Comparison of ENCODE assay signal across 12 cellular contexts in genomic region chr13:33110386-33110712, GRCh38.
DNase-seq lines count a peak whose midpoint lies in the region; ATAC-seq and TF ChIP-seq lines count a peak whose summit lies in the region.
"Had no signal": no experiment of that assay in that cellular context is flagged by ENCODE, and none has a peak within 500 bp of the region (broad histone marks: within the 10 kb centered on the region; RNA-seq: fewer than 3 reads in every experiment).

No MANE protein-coding gene starts in this region.

- H3K9ac ChIP-seq in OCI-LY1 (ENCODE audit: low read length) = peak overlapping the region; percentile 25; the same call in 1 of the 2 replicates

- H3K4me2 ChIP-seq in OCI-LY1 (ENCODE audit: low read length) = peak overlapping the region; percentile 40
- H3K4me2 ChIP-seq: A549 had no signal

- ATAC-seq in sciatic nerve (peak; percentile 76), HG02938 (IDR thresholded peaks at IDR 0.05; ENCODE audit: unreplicated experiment) (no peak)
- ATAC-seq: activated CD8-positive, alpha-beta memory T cell treated with anti-CD3 and anti-CD28 coated beads, Interleukin-2, amount 10 ng/mL, durations not matched to agents 7 days and 5 days had no signal

- DNase-seq in germinal center (ENCODE audit: low spot score) = peak; percentile 27
- no peak for DNase-seq in sciatic nerve (ENCODE audit: low spot score)
- no peak for DNase-seq in activated T-helper 2 cell treated with anti-CD3 and anti-CD28 coated beads, Interferon-gamma antibody, Interleukin-2, Interleukin-4, amounts not matched to agents 10 μg/mL and 5 μg/mL and 100 μg/mL, durations not matched to agents 14 hours and 24 hours and 36 hours (ENCODE audit: low spot score)
- no peak for DNase-seq in NCI-H2196 treated with DMSO at 0.1 percent for 48 hours (lab: John Stamatoyannopoulos, UW; ENCODE audit: unreplicated experiment)
- DNase-seq in mesenteric fat pad (ENCODE audit: low spot score) = no peak
- DNase-seq: activated CD8-positive, alpha-beta memory T cell treated with anti-CD3 and anti-CD28 coated beads, Interleukin-2, amount 10 ng/mL, durations not matched to agents 7 days and 5 days; activated naive CD8-positive, alpha-beta T cell treated with anti-CD3 and anti-CD28 coated beads, Interleukin-2, amount 10 ng/mL, durations not matched to agents 7 days and 5 days had no signal

- H3K79me2 ChIP-seq in ACC112 (ENCODE audit: control insufficient read depth, insufficient read depth, low read length, unreplicated experiment) (no peaks in the 10 kb centered on the region), OCI-LY1 (ENCODE audit: insufficient read depth, low read length) (no peaks in the 10 kb centered on the region)

- no peaks in the 10 kb centered on the region for H3K9me3 ChIP-seq in OCI-LY1 (ENCODE audit: low read length)
- H3K9me3 ChIP-seq: A549 had no signal

- no peak overlapping the region for H3K27ac Mint-ChIP-seq in activated T-helper 2 cell treated with anti-CD3 and anti-CD28 coated beads, Interferon-gamma antibody, Interleukin-2, Interleukin-4, amounts not matched to agents 10 μg/mL and 5 μg/mL and 100 μg/mL, durations not matched to agents 14 hours and 24 hours and 36 hours
- H3K27ac Mint-ChIP-seq: activated CD8-positive, alpha-beta memory T cell treated with anti-CD3 and anti-CD28 coated beads, Interleukin-2, amount 10 ng/mL, durations not matched to agents 7 days and 5 days; activated naive CD8-positive, alpha-beta T cell treated with anti-CD3 and anti-CD28 coated beads, Interleukin-2, amount 10 ng/mL, durations not matched to agents 7 days and 5 days; progenitor cell of endocrine pancreas had no signal

- H3K4me1 Mint-ChIP-seq in activated T-helper 2 cell treated with anti-CD3 and anti-CD28 coated beads, Interferon-gamma antibody, Interleukin-2, Interleukin-4, amounts not matched to agents 10 μg/mL and 5 μg/mL and 100 μg/mL, durations not matched to agents 14 hours and 24 hours and 36 hours (ENCODE audit: low read depth) = no peaks in the 10 kb centered on the region
- H3K4me1 Mint-ChIP-seq: activated CD8-positive, alpha-beta memory T cell treated with anti-CD3 and anti-CD28 coated beads, Interleukin-2, amount 10 ng/mL, durations not matched to agents 7 days and 5 days; activated naive CD8-positive, alpha-beta T cell treated with anti-CD3 and anti-CD28 coated beads, Interleukin-2, amount 10 ng/mL, durations not matched to agents 7 days and 5 days had no signal

- H2AFZ ChIP-seq in ACC112 (ENCODE audit: low read length, unreplicated experiment) = no peak overlapping the region
- no peak overlapping the region; the same call in 1 of the 2 replicates for H2AFZ ChIP-seq in OCI-LY1 (ENCODE audit: low read length)

- H3K27me3 ChIP-seq in ACC112 (ENCODE audit: insufficient read depth, low read length) (no peaks in the 10 kb centered on the region), OCI-LY1 (ENCODE audit: insufficient read depth, low read length) (no peaks in the 10 kb centered on the region)

- H3F3A ChIP-seq in OCI-LY1 (ENCODE audit: insufficient read depth, low read length) = no peaks in the 10 kb centered on the region

- TF ChIP-seq CTCF in OCI-LY1 (IDR thresholded peaks at IDR 0.05; ENCODE audit: low read length) = no peak

- H3K27ac ChIP-seq in ACC112 (ENCODE audit: low read depth, low read length) (peak overlapping the region; percentile 72), OCI-LY1 (ENCODE audit: low read depth, low read length, poor library complexity, severe bottlenecking) (peak overlapping the region; percentile 89)
- H3K27ac ChIP-seq: A549 had no signal

- no peak overlapping the region for H3K4me3 ChIP-seq in ACC112 (ENCODE audit: low read depth, low read length)
- H3K4me3 ChIP-seq in OCI-LY1 (ENCODE audit: low read depth, low read length, poor library complexity, severe bottlenecking) = peak overlapping the region; percentile 17
- H3K4me3 ChIP-seq: A549 had no signal

- peaks cover 36% of the 10 kb centered on the region for H3K36me3 ChIP-seq in ACC112 (ENCODE audit: insufficient read depth, low read length)
- H3K36me3 ChIP-seq in OCI-LY1 (ENCODE audit: insufficient read depth, low read length) = no peaks in the 10 kb centered on the region

- H3K9me3 Mint-ChIP-seq in activated T-helper 2 cell treated with anti-CD3 and anti-CD28 coated beads, Interferon-gamma antibody, Interleukin-2, Interleukin-4, amounts not matched to agents 10 μg/mL and 5 μg/mL and 100 μg/mL, durations not matched to agents 14 hours and 24 hours and 36 hours = no peaks in the 10 kb centered on the region
- H3K9me3 Mint-ChIP-seq: activated naive CD8-positive, alpha-beta T cell treated with anti-CD3 and anti-CD28 coated beads, Interleukin-2, amount 10 ng/mL, durations not matched to agents 7 days and 5 days had no signal

- no peaks in the 10 kb centered on the region for H3K36me3 Mint-ChIP-seq in activated T-helper 2 cell treated with anti-CD3 and anti-CD28 coated beads, Interferon-gamma antibody, Interleukin-2, Interleukin-4, amounts not matched to agents 10 μg/mL and 5 μg/mL and 100 μg/mL, durations not matched to agents 14 hours and 24 hours and 36 hours (ENCODE audit: low read depth)
- H3K36me3 Mint-ChIP-seq: activated CD8-positive, alpha-beta memory T cell treated with anti-CD3 and anti-CD28 coated beads, Interleukin-2, amount 10 ng/mL, durations not matched to agents 7 days and 5 days; activated naive CD8-positive, alpha-beta T cell treated with anti-CD3 and anti-CD28 coated beads, Interleukin-2, amount 10 ng/mL, durations not matched to agents 7 days and 5 days had no signal

- H3K9me2 ChIP-seq in OCI-LY1 (ENCODE audit: low read depth, low read length) = no peaks in the 10 kb centered on the region

- peaks cover 31% of the 10 kb centered on the region for H3K4me1 ChIP-seq in ACC112 (ENCODE audit: control insufficient read depth, insufficient read depth, low read length, unreplicated experiment)
- H3K4me1 ChIP-seq in OCI-LY1 (ENCODE audit: insufficient read depth, low read length, severe bottlenecking) = peaks cover 31% of the 10 kb centered on the region
- H3K4me1 ChIP-seq: A549 had no signal

- H4K20me1 ChIP-seq in OCI-LY1 (ENCODE audit: insufficient read depth, low read length) = no peaks in the 10 kb centered on the region

- H3K4me3 Mint-ChIP-seq in activated T-helper 2 cell treated with anti-CD3 and anti-CD28 coated beads, Interferon-gamma antibody, Interleukin-2, Interleukin-4, amounts not matched to agents 10 μg/mL and 5 μg/mL and 100 μg/mL, durations not matched to agents 14 hours and 24 hours and 36 hours (ENCODE audit: low read depth) = no peak overlapping the region
- H3K4me3 Mint-ChIP-seq: activated CD8-positive, alpha-beta memory T cell treated with anti-CD3 and anti-CD28 coated beads, Interleukin-2, amount 10 ng/mL, durations not matched to agents 7 days and 5 days; activated naive CD8-positive, alpha-beta T cell treated with anti-CD3 and anti-CD28 coated beads, Interleukin-2, amount 10 ng/mL, durations not matched to agents 7 days and 5 days had no signal

- no peaks in the 10 kb centered on the region for H3K27me3 Mint-ChIP-seq in activated T-helper 2 cell treated with anti-CD3 and anti-CD28 coated beads, Interferon-gamma antibody, Interleukin-2, Interleukin-4, amounts not matched to agents 10 μg/mL and 5 μg/mL and 100 μg/mL, durations not matched to agents 14 hours and 24 hours and 36 hours (ENCODE audit: low read depth)

- intact Hi-C loops in sciatic nerve (cut with DNase I) = no loop called here
- intact Hi-C loops in activated T-helper 2 cell treated with anti-CD3 and anti-CD28 coated beads, Interferon-gamma antibody, Interleukin-2, Interleukin-4, amounts not matched to agents 10 μg/mL and 5 μg/mL and 100 μg/mL, durations not matched to agents 14 hours and 24 hours and 36 hours (cut with micrococcal nuclease) = no loop called here
